ENCODE assay signal across 11 cellular contexts in genomic region chr3:189839576-189839975, GRCh38.
DNase-seq lines count a peak whose midpoint lies in the region; ATAC-seq, FAIRE-seq and TF ChIP-seq lines count a peak whose summit lies in the region.
"Had no signal": no experiment of that assay in that cellular context is flagged by ENCODE, and none has a peak within 500 bp of the region (broad histone marks: within the 10 kb centered on the region; RNA-seq: fewer than 3 reads in every experiment).

No MANE protein-coding gene starts in this region.

- H3K4me1 ChIP-seq in HEK293 (ENCODE audit: control insufficient read depth, insufficient read depth, low read length), result no peaks in the 10 kb centered on the region
- H3K4me1 ChIP-seq in skeletal muscle tissue (ENCODE audit: control insufficient read depth in 3 of 3, insufficient read depth in 3 of 3, low read length in 3 of 3), result peaks cover 9 to 24% (median 9%) of the 10 kb centered on the region in 3 donors
- H3K4me1 ChIP-seq in prostate gland (replicated peaks), result no peaks in the 10 kb centered on the region

- H3K27ac ChIP-seq in HEK293 (ENCODE audit: extremely low read depth, low read depth, low read length), result no peak overlapping the region
- H3K27ac ChIP-seq in skeletal muscle tissue (ENCODE audit: low read depth, low read length), result peak overlapping the region; percentile 28
- H3K27ac ChIP-seq in prostate gland, result no peak overlapping the region
- H3K27ac ChIP-seq: neutrophil, thoracic aorta had no signal

- peak; percentile 75 for DNase-seq in RCC 7860 (ENCODE audit: low spot score)
- peak; percentile 68 for DNase-seq in fibroblast of the aortic adventitia (ENCODE audit: low read depth)
- no peak for DNase-seq in prostate gland (ENCODE audit: low spot score)
- DNase-seq in COR-L47 (lab: John Stamatoyannopoulos, UW), result no peak
- DNase-seq: DMS79 treated with DMSO at 0.1 percent for 48 hours, NCI-H524 had no signal

- CTCF ChIA-PET in HEK293 (lab: Yijun Ruan, JAX), result interaction anchor here (0.6 kb wide), 1 partner anchor 44 kb away, joined by 3 read pairs; no protein-coding TSS in a partner anchor

- H3K9me3 ChIP-seq in HEK293 (ENCODE audit: control insufficient read depth, insufficient read depth, low read depth, low read length), result no peaks in the 10 kb centered on the region
- no peaks in the 10 kb centered on the region for H3K9me3 ChIP-seq in skeletal muscle tissue (ENCODE audit: control insufficient read depth in 3 of 3, low read length in 3 of 3)
- H3K9me3 ChIP-seq in prostate gland, result no peaks in the 10 kb centered on the region
- H3K9me3 ChIP-seq: neutrophil, thoracic aorta had no signal

- intact Hi-C loops in prostate gland (cut with DNase I), result no loop called here

- no peak for TF ChIP-seq POLR2A in prostate gland (IDR thresholded peaks at IDR 0.05)

- no peaks in the 10 kb centered on the region for H3K27me3 ChIP-seq in skeletal muscle tissue (ENCODE audit: control insufficient read depth in 3 of 3, insufficient read depth in 3 of 3, low read length in 3 of 3)
- H3K27me3 ChIP-seq in prostate gland (replicated peaks; ENCODE audit: insufficient read depth), result no peaks in the 10 kb centered on the region
- H3K27me3 ChIP-seq: neutrophil had no signal

- TF ChIP-seq CTCF in HEK293 (tag by site-specific recombination; IDR thresholded peaks at IDR 0.05) (no peak), fibroblast of the aortic adventitia (IDR thresholded peaks at IDR 0.05; ENCODE audit: insufficient read depth, low read length) (no peak), prostate gland (IDR thresholded peaks at IDR 0.05) (no peak)

- no peak for ATAC-seq in GM19455 (IDR thresholded peaks at IDR 0.05; ENCODE audit: unreplicated experiment)

- H3K36me3 ChIP-seq in HEK293 (ENCODE audit: control insufficient read depth in 2 of 2, insufficient read depth in 1 of 2, low read length in 2 of 2), result no peaks in the 10 kb centered on the region
- peaks cover 0 to 3% (median 0%) of the 10 kb centered on the region in 3 donors for H3K36me3 ChIP-seq in skeletal muscle tissue (ENCODE audit: control insufficient read depth in 3 of 3, insufficient read depth in 3 of 3, low read length in 3 of 3)
- no peaks in the 10 kb centered on the region for H3K36me3 ChIP-seq in prostate gland
- H3K36me3 ChIP-seq: neutrophil, thoracic aorta had no signal

- POLR2A ChIA-PET in HEK293 (lab: Yijun Ruan, JAX), result no interaction called here

- no peak overlapping the region for H3K4me3 ChIP-seq in HEK293 (ENCODE audit: low read depth, low read length)
- H3K4me3 ChIP-seq in fibroblast of the aortic adventitia (ENCODE audit: low read depth, low read length), result no peak overlapping the region
- H3K4me3 ChIP-seq in skeletal muscle tissue (ENCODE audit: low read length in 3 of 3), result no peak overlapping the region
- H3K4me3 ChIP-seq in prostate gland, result no peak overlapping the region
- H3K4me3 ChIP-seq: thoracic aorta had no signal

- WGBS in prostate gland, result 36% methylated on average over 2 of the region's 2 CpGs

- FAIRE-seq in RCC 7860 (lab: Jason Lieb, UNC), result peak; percentile 84

- H3K9ac ChIP-seq in skeletal muscle tissue (ENCODE audit: low read depth in 1 of 3, low read length in 3 of 3), result no peak overlapping the region

TF ChIP-seq in HEK293, 187 proteins besides CTCF, POLR2A, EP300 and RAD21:
- TF ChIP-seq ZNF175 (tag by site-specific recombination; IDR thresholded peaks at IDR 0.05), result no peak
- peak; percentile 74; the same call in 1 of the 2 replicates for TF ChIP-seq TRIM28 (IDR thresholded peaks at IDR 0.05; ENCODE audit: borderline replicate concordance, low read length)

Comparison
In these comparisons a context has a peak if more than half of its experiments do, and no peak if none do; other contexts are left out.
1. DNase-seq: peak in RCC 7860 (single experiment) and fibroblast of the aortic adventitia (single experiment); none in prostate gland (single experiment) and COR-L47 (single experiment).